Comparison of ENCODE assay signal across 35 cellular contexts in genomic region chrX:120476714-120477113, GRCh38. TPM values are rescaled to one million over a fixed set of nuclear protein-coding genes. Genes with fewer than 3 reads are reported as not detected.
DNase-seq lines count a peak whose midpoint lies in the region; ATAC-seq, FAIRE-seq and TF ChIP-seq lines count a peak whose summit lies in the region.
"Had no signal": no experiment of that assay in that cellular context is flagged by ENCODE, and none has a peak within 500 bp of the region (broad histone marks: within the 10 kb centered on the region; RNA-seq: fewer than 3 reads in every experiment).

No MANE protein-coding gene starts in this region.

- H3K4me1 Mint-ChIP-seq in stimulated activated naive CD8-positive, alpha-beta T cell treated with anti-CD3 and anti-CD28 coated beads, Interleukin-15, Interleukin-2, amounts not matched to agents 100 ng/mL and 50 ng/mL, for 24 hours (ENCODE audit: low read depth) = no peaks in the 10 kb centered on the region
- H3K4me1 Mint-ChIP-seq in astrocyte (ENCODE audit: low read depth, unreplicated experiment) = no peaks in the 10 kb centered on the region
- H3K4me1 Mint-ChIP-seq: B cell; CD14-positive monocyte; CD4-positive, alpha-beta memory T cell; CD4-positive, CD25-positive, alpha-beta regulatory T cell; CD8-positive, alpha-beta memory T cell had no signal

- no peak for TF ChIP-seq CTCF in astrocyte (IDR thresholded peaks at IDR 0.05; ENCODE audit: insufficient read depth, low read depth, low read length)

- FAIRE-seq in astrocyte (lab: Jason Lieb, UNC) (no peak), urothelium cell line (lab: Jason Lieb, UNC) (no peak)
- FAIRE-seq: A204.1, A549, D721Med had no signal

- H3K27ac Mint-ChIP-seq in stimulated activated naive CD8-positive, alpha-beta T cell treated with anti-CD3 and anti-CD28 coated beads, Interleukin-15, Interleukin-2, amounts not matched to agents 100 ng/mL and 50 ng/mL, for 24 hours = peak overlapping the region; percentile 34
- no peak overlapping the region for H3K27ac Mint-ChIP-seq in astrocyte (ENCODE audit: unreplicated experiment)
- H3K27ac Mint-ChIP-seq: B cell; CD14-positive monocyte; CD4-positive, alpha-beta memory T cell; CD4-positive, alpha-beta T cell; CD8-positive, alpha-beta T cell had no signal

- H3K36me3 Mint-ChIP-seq in stimulated activated naive CD8-positive, alpha-beta T cell treated with anti-CD3 and anti-CD28 coated beads, Interleukin-15, Interleukin-2, amounts not matched to agents 100 ng/mL and 50 ng/mL, for 24 hours (ENCODE audit: low read depth) = no peaks in the 10 kb centered on the region
- no peaks in the 10 kb centered on the region for H3K36me3 Mint-ChIP-seq in astrocyte (ENCODE audit: low read depth, unreplicated experiment)
- H3K36me3 Mint-ChIP-seq: CD14-positive monocyte; CD4-positive, alpha-beta memory T cell; CD4-positive, CD25-positive, alpha-beta regulatory T cell; CD8-positive, alpha-beta memory T cell; CD8-positive, alpha-beta T cell had no signal

- H3K27ac ChIP-seq in astrocyte (ENCODE audit: low read depth, low read length) = no peak overlapping the region
- H3K27ac ChIP-seq: 22Rv1; A549; BLaER1; BLaER1 treated with 17β-estradiol and CSF1 and Interleukin-3, amounts not matched to agents 10 nM and 100 nM; C4-2B had no signal

- no peak overlapping the region for H3K4me3 Mint-ChIP-seq in stimulated activated naive CD8-positive, alpha-beta T cell treated with anti-CD3 and anti-CD28 coated beads, Interleukin-15, Interleukin-2, amounts not matched to agents 100 ng/mL and 50 ng/mL, for 24 hours
- peak overlapping the region; percentile 34 for H3K4me3 Mint-ChIP-seq in astrocyte (ENCODE audit: unreplicated experiment)
- H3K4me3 Mint-ChIP-seq: B cell; CD14-positive monocyte; CD4-positive, alpha-beta memory T cell; CD4-positive, alpha-beta T cell; CD4-positive, CD25-positive, alpha-beta regulatory T cell; CD8-positive, alpha-beta T cell had no signal

- no peaks in the 10 kb centered on the region for H3K79me2 ChIP-seq in astrocyte (ENCODE audit: insufficient read depth, low read length)

- no peaks in the 10 kb centered on the region for H3K9me3 Mint-ChIP-seq in stimulated activated naive CD8-positive, alpha-beta T cell treated with anti-CD3 and anti-CD28 coated beads, Interleukin-15, Interleukin-2, amounts not matched to agents 100 ng/mL and 50 ng/mL, for 24 hours
- no peaks in the 10 kb centered on the region for H3K9me3 Mint-ChIP-seq in astrocyte (ENCODE audit: unreplicated experiment)
- H3K9me3 Mint-ChIP-seq: CD4-positive, alpha-beta T cell; CD4-positive, CD25-positive, alpha-beta regulatory T cell; CD8-positive, alpha-beta memory T cell; CD8-positive, alpha-beta T cell had no signal

- no peaks in the 10 kb centered on the region for H4K20me1 ChIP-seq in astrocyte (ENCODE audit: insufficient read depth, low read length)
- H4K20me1 ChIP-seq: BLaER1; BLaER1 treated with 17β-estradiol and CSF1 and Interleukin-3, amounts not matched to agents 10 nM and 100 nM had no signal

- H3K36me3 ChIP-seq in astrocyte (ENCODE audit: insufficient read depth, low read length) = no peaks in the 10 kb centered on the region
- H3K36me3 ChIP-seq: BE2C; BLaER1; BLaER1 treated with 17β-estradiol and CSF1 and Interleukin-3, amounts not matched to agents 10 nM and 100 nM had no signal

- H3K9ac ChIP-seq in astrocyte (ENCODE audit: low read length) = no peak overlapping the region
- H3K9ac ChIP-seq: BLaER1; BLaER1 treated with 17β-estradiol and CSF1 and Interleukin-3, amounts not matched to agents 10 nM and 100 nM had no signal

- H3K4me1 ChIP-seq in astrocyte (ENCODE audit: insufficient read depth, low read length) = no peaks in the 10 kb centered on the region
- H3K4me1 ChIP-seq: A549; BE2C; BLaER1; BLaER1 treated with 17β-estradiol and CSF1 and Interleukin-3, amounts not matched to agents 10 nM and 100 nM; Caco-2 had no signal

- H3K27me3 ChIP-seq in astrocyte (ENCODE audit: insufficient read depth, low read length) = no peaks in the 10 kb centered on the region
- H3K27me3 ChIP-seq: BE2C; BLaER1; BLaER1 treated with 17β-estradiol and CSF1 and Interleukin-3, amounts not matched to agents 10 nM and 100 nM had no signal

- H3K4me2 ChIP-seq in astrocyte (ENCODE audit: low read length) = no peak overlapping the region
- H3K4me2 ChIP-seq: A549; BLaER1; BLaER1 treated with 17β-estradiol and CSF1 and Interleukin-3, amounts not matched to agents 10 nM and 100 nM had no signal

- no peaks in the 10 kb centered on the region for H3K27me3 Mint-ChIP-seq in stimulated activated naive CD8-positive, alpha-beta T cell treated with anti-CD3 and anti-CD28 coated beads, Interleukin-15, Interleukin-2, amounts not matched to agents 100 ng/mL and 50 ng/mL, for 24 hours
- H3K27me3 Mint-ChIP-seq in astrocyte (ENCODE audit: low read depth, unreplicated experiment) = no peaks in the 10 kb centered on the region
- H3K27me3 Mint-ChIP-seq: B cell; CD4-positive, alpha-beta memory T cell; CD4-positive, alpha-beta T cell; CD4-positive, CD25-positive, alpha-beta regulatory T cell had no signal

- no peak for ATAC-seq in stimulated activated naive CD8-positive, alpha-beta T cell treated with anti-CD3 and anti-CD28 coated beads, Interleukin-15, Interleukin-2, amounts not matched to agents 100 U/mL and 50 U/mL, for 24 hours
- ATAC-seq in left lobe of liver = peak; percentile 81
- ATAC-seq in HG03139 (IDR thresholded peaks at IDR 0.05; ENCODE audit: unreplicated experiment) = no peak
- ATAC-seq: A549; CD8-positive, alpha-beta T cell had no signal

- no peaks in the 10 kb centered on the region for H3K9me3 ChIP-seq in astrocyte (ENCODE audit: insufficient read depth, low read depth, low read length)
- H3K9me3 ChIP-seq: A549; BE2C; BLaER1; BLaER1 treated with 17β-estradiol and CSF1 and Interleukin-3, amounts not matched to agents 10 nM and 100 nM; Caco-2 had no signal

- DNase-seq in stimulated activated naive CD8-positive, alpha-beta T cell treated with anti-CD3 and anti-CD28 coated beads, Interleukin-15, Interleukin-2, amounts not matched to agents 100 U/mL and 50 U/mL, for 24 hours = no peak
- DNase-seq in astrocyte (ENCODE audit: low read depth) (no peak), left lobe of liver (ENCODE audit: low spot score) (no peak), urothelium cell line (ENCODE audit: low spot score) (no peak)
- DNase-seq: 8988T; ACHN; AML-193; BE2C; C1 segment of cervical spinal cord; Caco-2; Calu3; CD4-positive, alpha-beta memory T cell; CD4-positive, alpha-beta T cell; CD4-positive, CD25-positive, alpha-beta regulatory T cell; CD8-positive, alpha-beta memory T cell; CD8-positive, alpha-beta T cell; COR-L47; DMS 273 treated with DMSO at 0.1 percent for 48 hours; DMS153; DMS53; DMS79; DMS79 treated with DMSO at 0.1 percent for 48 hours; DND-41; EL had no signal

- H3K4me3 ChIP-seq in astrocyte (ENCODE audit: insufficient read depth, low read depth, low read length) = no peak overlapping the region
- H3K4me3 ChIP-seq: A549; BLaER1; BLaER1 treated with 17β-estradiol and CSF1 and Interleukin-3, amounts not matched to agents 10 nM and 100 nM had no signal

- no peak overlapping the region for H2AFZ ChIP-seq in astrocyte (ENCODE audit: low read depth, low read length)

RNA-seq across cellular contexts. Expression of gene LAMP2, which starts 7.6 kb away (rescaled TPM):
- 146 and 161 TPM in 2 replicates for total RNA-seq in astrocyte
- 78.7 TPM for total RNA-seq in left lobe of liver
